ENCODE assay signal across 1 cellular context in the genomic region with DNA sequence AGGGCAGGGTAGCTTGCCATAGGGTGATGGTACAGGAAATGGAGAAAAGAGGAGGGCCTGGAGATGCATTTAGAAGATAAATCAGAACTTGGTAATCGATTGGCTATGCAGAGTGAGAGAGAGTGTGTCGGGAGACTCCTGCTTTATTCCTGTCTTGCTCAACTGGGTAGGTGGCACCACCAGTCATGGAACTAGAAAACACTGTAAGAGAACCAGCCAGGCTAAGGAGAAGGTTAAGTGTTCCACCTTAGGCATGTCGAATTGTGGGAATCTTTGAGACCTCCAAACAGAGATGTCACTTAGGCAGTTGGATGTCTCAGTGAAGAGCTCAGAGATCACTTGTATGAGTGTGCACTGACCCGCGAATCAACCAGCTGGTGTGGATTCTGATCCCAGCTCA.
TF ChIP-seq lines count a peak whose summit lies in the region.

No MANE protein-coding gene starts in this region.

TF ChIP-seq in H1, 55 proteins besides CTCF, POLR2A, EP300 and RAD21:
- no peak for TF ChIP-seq SAP30 (IDR thresholded peaks at IDR 0.05; ENCODE audit: insufficient read depth, insufficient replicate concordance, low read length)
- no peak for TF ChIP-seq ZNF274 (IDR thresholded peaks at IDR 0.05; ENCODE audit: borderline replicate concordance, extremely low read depth, low read length)
- TF ChIP-seq SIRT6 (IDR thresholded peaks at IDR 0.05; ENCODE audit: low read length): no peak
- no peak for TF ChIP-seq TAF7 (optimal IDR thresholded peaks at IDR 0.05; ENCODE audit: borderline replicate concordance, low read depth, low read length)
- no peak for TF ChIP-seq CTBP2 (IDR thresholded peaks at IDR 0.05; ENCODE audit: borderline replicate concordance, insufficient read depth, insufficient read length, low read length)
- no peak for TF ChIP-seq SP1 (IDR thresholded peaks at IDR 0.05; ENCODE audit: low read depth, low read length)
- TF ChIP-seq, protein P1, sequence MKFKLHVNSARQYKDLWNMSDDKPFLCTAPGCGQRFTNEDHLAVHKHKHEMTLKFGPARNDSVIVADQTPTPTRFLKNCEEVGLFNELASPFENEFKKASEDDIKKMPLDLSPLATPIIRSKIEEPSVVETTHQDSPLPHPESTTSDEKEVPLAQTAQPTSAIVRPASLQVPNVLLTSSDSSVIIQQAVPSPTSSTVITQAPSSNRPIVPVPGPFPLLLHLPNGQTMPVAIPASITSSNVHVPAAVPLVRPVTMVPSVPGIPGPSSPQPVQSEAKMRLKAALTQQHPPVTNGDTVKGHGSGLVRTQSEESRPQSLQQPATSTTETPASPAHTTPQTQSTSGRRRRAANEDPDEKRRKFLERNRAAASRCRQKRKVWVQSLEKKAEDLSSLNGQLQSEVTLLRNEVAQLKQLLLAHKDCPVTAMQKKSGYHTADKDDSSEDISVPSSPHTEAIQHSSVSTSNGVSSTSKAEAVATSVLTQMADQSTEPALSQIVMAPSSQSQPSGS (IDR thresholded peaks at IDR 0.05; ENCODE audit: low read length): no peak
- TF ChIP-seq CEBPB (IDR thresholded peaks at IDR 0.05; ENCODE audit: low read depth, low read length): no peak
- no peak for TF ChIP-seq BRCA1 (IDR thresholded peaks at IDR 0.05; ENCODE audit: low read depth, low read length)
- no peak for TF ChIP-seq TBP (IDR thresholded peaks at IDR 0.05; ENCODE audit: low read depth, low read length)
- no peak for TF ChIP-seq EGR1 (IDR thresholded peaks at IDR 0.05; ENCODE audit: borderline replicate concordance, low read depth, low read length)
